Comparison of ENCODE assay signal across 17 cellular contexts in the genomic region with DNA sequence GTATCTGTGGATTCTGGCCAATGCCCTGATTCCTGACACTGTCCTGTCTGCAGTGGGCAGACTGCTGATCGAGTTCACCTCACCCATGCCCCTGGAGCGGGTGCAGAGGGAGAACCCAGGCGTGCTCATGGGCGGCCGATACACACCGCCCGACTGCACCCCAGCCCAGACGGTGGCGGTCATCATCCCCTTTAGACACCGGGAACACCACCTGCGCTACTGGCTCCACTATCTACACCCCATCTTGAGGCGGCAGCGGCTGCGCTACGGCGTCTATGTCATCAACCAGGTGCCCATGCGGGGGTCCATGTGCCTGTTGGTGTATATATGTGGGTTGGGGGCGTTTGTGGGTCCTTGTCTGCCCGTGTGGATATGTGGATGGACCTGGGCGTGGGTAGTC. TPM values are rescaled to one million over a fixed set of nuclear protein-coding genes. Genes with fewer than 3 reads are reported as not detected.
DNase-seq lines count a peak whose midpoint lies in the region; ATAC-seq and TF ChIP-seq lines count a peak whose summit lies in the region.
"Had no signal": no experiment of that assay in that cellular context is flagged by ENCODE, and none has a peak within 500 bp of the region (broad histone marks: within the 10 kb centered on the region; RNA-seq: fewer than 3 reads in every experiment).

No MANE protein-coding gene starts in this region.

- H3K4me1 ChIP-seq in mucosa of rectum (ENCODE audit: control insufficient read depth in 2 of 2, insufficient read depth in 2 of 2, low read length in 2 of 2) (peaks cover 38 to 41% of the 10 kb centered on the region in 2 donors), gastrocnemius medialis (peaks cover 11 to 21% of the 10 kb centered on the region in 2 donors)

- no peak for TF ChIP-seq POLR2A in gastrocnemius medialis (IDR thresholded peaks at IDR 0.05)

- peaks cover 32% of the 10 kb centered on the region for H3K4me1 Mint-ChIP-seq in activated T-helper 1 cell treated with anti-CD3 and anti-CD28 coated beads, Interleukin-12 subunit alpha, Interleukin-12 subunit beta, Interleukin-2, Interleukin-4 antibody, amounts not matched to agents 30 ng/mL and 10 ng/mL and 1 ng/mL, durations not matched to agents 14 hours and 24 hours and 36 hours (ENCODE audit: low read depth)
- peaks cover 43% of the 10 kb centered on the region for H3K4me1 Mint-ChIP-seq in type B pancreatic cell (ENCODE audit: unreplicated experiment)

- H3K27me3 ChIP-seq in mucosa of rectum (ENCODE audit: control insufficient read depth in 2 of 2, insufficient read depth in 2 of 2, low read length in 2 of 2) (no peaks in the 10 kb centered on the region), gastrocnemius medialis (no peaks in the 10 kb centered on the region)
- H3K27me3 ChIP-seq: SJSA1 had no signal

- H3K9ac ChIP-seq in mucosa of rectum (ENCODE audit: low read depth in 1 of 2, low read length in 2 of 2), result peak overlapping the region in 1 of 2 donors; percentile 14

- H3K4me3 ChIP-seq in mucosa of rectum (ENCODE audit: low read length in 2 of 2) (no peak overlapping the region), gastrocnemius medialis (no peak overlapping the region)
- H3K4me3 ChIP-seq: SJSA1 had no signal

- TF ChIP-seq CTCF in type B pancreatic cell (conservative IDR thresholded peaks at IDR 0.05) (no peak), gastrocnemius medialis (IDR thresholded peaks at IDR 0.05 in 4 of 5, conservative IDR thresholded peaks at IDR 0.05 in 1 of 5) (no peak)

- H3K27ac Mint-ChIP-seq in activated T-helper 1 cell treated with anti-CD3 and anti-CD28 coated beads, Interleukin-12 subunit alpha, Interleukin-12 subunit beta, Interleukin-2, Interleukin-4 antibody, amounts not matched to agents 30 ng/mL and 10 ng/mL and 1 ng/mL, durations not matched to agents 14 hours and 24 hours and 36 hours, result no peak overlapping the region
- no peak overlapping the region for H3K27ac Mint-ChIP-seq in type B pancreatic cell

- ATAC-seq in Right ventricle myocardium inferior (no peak), left cardiac atrium (no peak), GM21423 (IDR thresholded peaks at IDR 0.05; ENCODE audit: unreplicated experiment) (no peak), gastrocnemius medialis (no peak)

- in situ Hi-C loops in gastrocnemius medialis (cut with MboI; ENCODE audit: low sequenced_read_pairs in 4 of 4), result no loop called here

- H3K9me3 ChIP-seq in mucosa of rectum (ENCODE audit: control insufficient read depth in 2 of 2, low read length in 2 of 2), result no peaks in the 10 kb centered on the region
- no peaks in the 10 kb centered on the region for H3K9me3 ChIP-seq in gastrocnemius medialis
- H3K9me3 ChIP-seq: SJSA1 had no signal

- peak overlapping the region; percentile 53 for H3K4me3 Mint-ChIP-seq in activated T-helper 1 cell treated with anti-CD3 and anti-CD28 coated beads, Interleukin-12 subunit alpha, Interleukin-12 subunit beta, Interleukin-2, Interleukin-4 antibody, amounts not matched to agents 30 ng/mL and 10 ng/mL and 1 ng/mL, durations not matched to agents 14 hours and 24 hours and 36 hours
- peak overlapping the region; percentile 48 for H3K4me3 Mint-ChIP-seq in type B pancreatic cell

- peaks cover 23% of the 10 kb centered on the region for H3K36me3 Mint-ChIP-seq in activated T-helper 1 cell treated with anti-CD3 and anti-CD28 coated beads, Interleukin-12 subunit alpha, Interleukin-12 subunit beta, Interleukin-2, Interleukin-4 antibody, amounts not matched to agents 30 ng/mL and 10 ng/mL and 1 ng/mL, durations not matched to agents 14 hours and 24 hours and 36 hours (ENCODE audit: low read depth)
- peaks cover 39% of the 10 kb centered on the region for H3K36me3 Mint-ChIP-seq in type B pancreatic cell

- H3K27ac ChIP-seq in mucosa of rectum (ENCODE audit: low read depth in 2 of 2, low read length in 2 of 2) (peak overlapping the region; percentile 6 to 60), gastrocnemius medialis (no peak overlapping the region)
- H3K27ac ChIP-seq: SJSA1 had no signal

- H3K36me3 ChIP-seq in mucosa of rectum (ENCODE audit: control insufficient read depth in 2 of 2, insufficient read depth in 2 of 2, low read length in 2 of 2) (peaks cover 16 to 17% of the 10 kb centered on the region in 2 donors), gastrocnemius medialis (peaks cover 0 to 26% of the 10 kb centered on the region in 2 donors)

- no peaks in the 10 kb centered on the region for H3K27me3 Mint-ChIP-seq in activated T-helper 1 cell treated with anti-CD3 and anti-CD28 coated beads, Interleukin-12 subunit alpha, Interleukin-12 subunit beta, Interleukin-2, Interleukin-4 antibody, amounts not matched to agents 30 ng/mL and 10 ng/mL and 1 ng/mL, durations not matched to agents 14 hours and 24 hours and 36 hours (ENCODE audit: insufficient read depth)
- H3K27me3 Mint-ChIP-seq in type B pancreatic cell, result no peaks in the 10 kb centered on the region

- DNase-seq in Right ventricle myocardium inferior (ENCODE audit: missing footprints) (peak; percentile 61), left cardiac atrium (no peak), type B pancreatic cell (ENCODE audit: extremely low spot score, unreplicated experiment) (no peak), gastrocnemius medialis (no peak)
- DNase-seq in activated T-helper 1 cell treated with anti-CD3 and anti-CD28 coated beads, Interleukin-12 subunit alpha, Interleukin-12 subunit beta, Interleukin-2, Interleukin-4 antibody, amounts not matched to agents 30 ng/mL and 10 ng/mL and 1 ng/mL, durations not matched to agents 14 hours and 24 hours and 36 hours (ENCODE audit: low spot score), result no peak
- DNase-seq in stimulated activated naive CD4-positive, alpha-beta T cell treated with Interleukin-2 at 50 U/mL for 16 hours (lab: John Stamatoyannopoulos, UW), result no peak
- DNase-seq: C1 segment of cervical spinal cord, GF-D8, Kasumi-1, NCI-H1105 treated with DMSO at 0.1 percent for 48 hours, NCI-H187, NCI-H226, NCI-H69, OCI-M1 had no signal

- H3K9me3 Mint-ChIP-seq in activated T-helper 1 cell treated with anti-CD3 and anti-CD28 coated beads, Interleukin-12 subunit alpha, Interleukin-12 subunit beta, Interleukin-2, Interleukin-4 antibody, amounts not matched to agents 30 ng/mL and 10 ng/mL and 1 ng/mL, durations not matched to agents 14 hours and 24 hours and 36 hours, result no peaks in the 10 kb centered on the region
- H3K9me3 Mint-ChIP-seq in type B pancreatic cell, result no peaks in the 10 kb centered on the region

- intact Hi-C loops in Right ventricle myocardium inferior (cut with DNase I) (no loop called here), left cardiac atrium (cut with DNase I) (no loop called here), gastrocnemius medialis (cut with DNase I; ENCODE audit: low total_unique reads) (no loop called here)
- intact Hi-C loops in activated T-helper 1 cell treated with anti-CD3 and anti-CD28 coated beads, Interleukin-12 subunit alpha, Interleukin-12 subunit beta, Interleukin-2, Interleukin-4 antibody, amounts not matched to agents 30 ng/mL and 10 ng/mL and 1 ng/mL, durations not matched to agents 14 hours and 24 hours and 36 hours (cut with micrococcal nuclease), result no loop called here

RNA-seq across cellular contexts. Expression of gene B4GALT2, which starts 2.6 kb away (rescaled TPM):
- 39.1 TPM for total RNA-seq in Right ventricle myocardium inferior
- 10 to 100 TPM; 35.5 to 44.2 TPM for total RNA-seq in left cardiac atrium
- total RNA-seq in activated T-helper 1 cell treated with anti-CD3 and anti-CD28 coated beads, Interleukin-12 subunit alpha, Interleukin-12 subunit beta, Interleukin-2, Interleukin-4 antibody, amounts not matched to agents 30 ng/mL and 10 ng/mL and 1 ng/mL, durations not matched to agents 14 hours and 24 hours and 36 hours, result 51.2 and 51.3 TPM in 2 replicates
- total RNA-seq in type B pancreatic cell (ENCODE audit: low replicate concordance), result 44.3 and 54.8 TPM in 2 replicates
- total RNA-seq in gastrocnemius medialis, result 10 to 100 TPM; 63.5 to 97.8 (median 72.1) TPM

RNA-seq across cellular contexts. Expression of gene ATP6V0B, which starts 6.9 kb away (rescaled TPM):
- total RNA-seq in Right ventricle myocardium inferior, result 84.5 TPM
- 100 to 1,000 TPM in 1 of 2 donors, 10 to 100 TPM in 1; 96.5 to 113 TPM for total RNA-seq in left cardiac atrium
- 187 and 195 TPM in 2 replicates for total RNA-seq in activated T-helper 1 cell treated with anti-CD3 and anti-CD28 coated beads, Interleukin-12 subunit alpha, Interleukin-12 subunit beta, Interleukin-2, Interleukin-4 antibody, amounts not matched to agents 30 ng/mL and 10 ng/mL and 1 ng/mL, durations not matched to agents 14 hours and 24 hours and 36 hours
- 115 and 135 TPM in 2 replicates for total RNA-seq in type B pancreatic cell (ENCODE audit: low replicate concordance)
- 100 to 1,000 TPM; 156 to 242 (median 195) TPM for total RNA-seq in gastrocnemius medialis

RNA-seq across cellular contexts. Expression of gene CCDC24, which starts 9.8 kb away (rescaled TPM):
- total RNA-seq in Right ventricle myocardium inferior (0.89 TPM), left cardiac atrium (1 to 10 TPM; 1.8 to 2.2 TPM), type B pancreatic cell (ENCODE audit: low replicate concordance) (14.9 and 15.6 TPM in 2 replicates), gastrocnemius medialis (1 to 10 TPM in 2 of 4 donors, under 1 TPM in 2; 0.73 to 2.9 (median 1.2) TPM)
- 2.7 TPM in 2 replicates for total RNA-seq in activated T-helper 1 cell treated with anti-CD3 and anti-CD28 coated beads, Interleukin-12 subunit alpha, Interleukin-12 subunit beta, Interleukin-2, Interleukin-4 antibody, amounts not matched to agents 30 ng/mL and 10 ng/mL and 1 ng/mL, durations not matched to agents 14 hours and 24 hours and 36 hours

RNA-seq across cellular contexts. Expression of gene DPH2, which starts 11.8 kb away (rescaled TPM):
- total RNA-seq in Right ventricle myocardium inferior (14.8 TPM), left cardiac atrium (10 to 100 TPM; 14.1 to 20.9 TPM), type B pancreatic cell (ENCODE audit: low replicate concordance) (25.7 and 30.2 TPM in 2 replicates), gastrocnemius medialis (10 to 100 TPM; 53.1 to 68.3 (median 55.3) TPM)
- 73.8 and 74.8 TPM in 2 replicates for total RNA-seq in activated T-helper 1 cell treated with anti-CD3 and anti-CD28 coated beads, Interleukin-12 subunit alpha, Interleukin-12 subunit beta, Interleukin-2, Interleukin-4 antibody, amounts not matched to agents 30 ng/mL and 10 ng/mL and 1 ng/mL, durations not matched to agents 14 hours and 24 hours and 36 hours

RNA-seq across cellular contexts. Expression of gene IPO13, which starts 34.9 kb away (rescaled TPM):
- total RNA-seq in Right ventricle myocardium inferior (56.9 TPM), left cardiac atrium (10 to 100 TPM; 26.7 to 30.1 TPM), type B pancreatic cell (ENCODE audit: low replicate concordance) (31.5 and 39.4 TPM in 2 replicates), gastrocnemius medialis (100 to 1,000 TPM in 3 of 4 donors, 10 to 100 TPM in 1; 81.9 to 171 (median 105) TPM)
- total RNA-seq in activated T-helper 1 cell treated with anti-CD3 and anti-CD28 coated beads, Interleukin-12 subunit alpha, Interleukin-12 subunit beta, Interleukin-2, Interleukin-4 antibody, amounts not matched to agents 30 ng/mL and 10 ng/mL and 1 ng/mL, durations not matched to agents 14 hours and 24 hours and 36 hours, result 28.6 and 33.9 TPM in 2 replicates

Comparison
In these comparisons a context has a peak if more than half of its experiments do, and no peak if none do; other contexts are left out.
1. H3K27ac ChIP-seq: peak in mucosa of rectum (2 of 2); none in gastrocnemius medialis (0 of 4).